1 cellular context compared by ENCODE assay signal in genomic region chr11:3627291-3627690, GRCh38.
TF ChIP-seq lines count a peak whose summit lies in the region.

No MANE protein-coding gene starts in this region.

TF ChIP-seq in GM23338, 12 proteins besides CTCF, POLR2A, EP300 and RAD21 (continued from another document):
- TF ChIP-seq ZNF462 (CRISPR knock-in tag; IDR thresholded peaks at IDR 0.05), result no peak
TF ChIP-seq in GM23338: peak in this region for 0.
